Comparison of ENCODE assay signal across 1 cellular context in the genomic region with DNA sequence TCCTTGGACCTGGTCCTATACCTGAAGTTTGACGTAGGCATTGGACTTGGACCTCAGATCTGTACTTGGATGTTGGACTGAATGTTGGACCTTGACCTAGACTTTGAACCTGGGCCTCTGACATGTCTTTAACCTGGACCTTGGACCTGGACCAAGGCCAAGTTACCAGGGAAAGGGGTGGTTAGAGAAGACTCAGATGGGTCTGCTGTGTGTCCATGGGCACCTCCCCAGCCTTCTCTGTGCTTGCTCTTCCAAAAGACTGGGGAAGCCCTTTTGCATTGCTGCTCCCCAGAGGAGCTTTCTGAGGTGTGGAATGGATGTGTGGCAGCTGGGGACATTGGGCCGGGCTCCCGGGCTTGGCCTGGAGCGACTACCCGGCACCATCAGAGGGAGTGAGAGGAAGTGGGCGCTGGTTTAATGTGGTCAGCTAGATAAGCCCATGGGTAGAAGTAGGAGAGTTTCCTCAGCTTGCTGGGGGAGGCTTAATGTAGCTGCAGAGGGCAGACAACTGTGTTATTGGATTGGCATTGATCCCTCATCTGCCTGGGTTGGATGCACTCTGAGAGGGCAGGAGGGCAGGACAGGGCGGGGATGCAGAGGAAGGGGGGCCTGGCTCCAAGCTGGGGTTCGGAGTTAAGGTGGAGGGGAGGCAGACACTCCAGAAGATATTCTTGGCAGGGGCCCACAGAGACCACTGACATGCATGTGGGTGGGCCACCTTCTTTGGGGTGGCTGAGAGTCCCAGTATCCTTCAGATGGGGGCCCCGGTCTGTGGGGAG.
TF ChIP-seq lines count a peak whose summit lies in the region.

No MANE protein-coding gene starts in this region.

TF ChIP-seq in H1, 55 proteins besides CTCF, POLR2A, EP300 and RAD21 (continued from another document):
- TF ChIP-seq SRF (IDR thresholded peaks at IDR 0.05; ENCODE audit: low read depth, low read length) (no peak), CBX5 (IDR thresholded peaks at IDR 0.05; ENCODE audit: low read depth, low read length) (no peak), HDAC6 (IDR thresholded peaks at IDR 0.05; ENCODE audit: low read depth, low read length) (no peak), GABPA (IDR thresholded peaks at IDR 0.05; ENCODE audit: borderline replicate concordance, insufficient read depth, low read length) (no peak), EZH2 (IDR thresholded peaks at IDR 0.05; ENCODE audit: low read depth, low read length, severe bottlenecking) (no peak), KDM5A (IDR thresholded peaks at IDR 0.05; ENCODE audit: low read length) (no peak), EGR1 (IDR thresholded peaks at IDR 0.05; ENCODE audit: borderline replicate concordance, low read depth, low read length) (no peak), POLR2AphosphoS5 (IDR thresholded peaks at IDR 0.05; ENCODE audit: low read depth, low read length) (no peak), CHD1 (IDR thresholded peaks at IDR 0.05; ENCODE audit: low read depth, low read length) (no peak), SIN3A (conservative IDR thresholded peaks at IDR 0.05 in 1 of 2, IDR thresholded peaks at IDR 0.05 in 1 of 2; ENCODE audit: low read depth in 1 of 2, low read length in 2 of 2) (no peak), TAF7 (optimal IDR thresholded peaks at IDR 0.05; ENCODE audit: borderline replicate concordance, low read depth, low read length) (no peak)
- TF ChIP-seq, protein P1, sequence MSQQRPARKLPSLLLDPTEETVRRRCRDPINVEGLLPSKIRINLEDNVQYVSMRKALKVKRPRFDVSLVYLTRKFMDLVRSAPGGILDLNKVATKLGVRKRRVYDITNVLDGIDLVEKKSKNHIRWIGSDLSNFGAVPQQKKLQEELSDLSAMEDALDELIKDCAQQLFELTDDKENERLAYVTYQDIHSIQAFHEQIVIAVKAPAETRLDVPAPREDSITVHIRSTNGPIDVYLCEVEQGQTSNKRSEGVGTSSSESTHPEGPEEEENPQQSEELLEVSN (IDR thresholded peaks at IDR 0.05): no peak
